Comparison of ENCODE assay signal across 8 cellular contexts in the genomic region with DNA sequence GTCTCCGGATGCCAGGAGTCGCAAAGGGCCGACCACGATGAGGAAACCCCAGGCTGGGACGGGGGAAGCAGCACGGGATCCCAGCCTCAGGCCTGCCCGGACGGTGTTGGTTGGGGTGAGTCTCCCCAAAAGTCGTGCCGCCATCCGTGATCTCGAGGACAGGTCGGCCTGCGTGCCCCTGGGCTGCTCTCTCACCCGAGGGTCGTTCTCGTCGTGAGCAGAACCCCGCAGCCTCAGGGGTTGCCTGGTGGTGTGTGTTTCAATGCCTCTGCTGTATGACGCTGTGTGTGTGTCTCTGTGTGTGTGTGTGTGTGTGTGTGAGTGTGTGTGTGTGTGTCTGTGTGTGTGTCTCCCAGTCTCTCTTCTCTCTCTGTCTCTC.
DNase-seq lines count a peak whose midpoint lies in the region; ATAC-seq and TF ChIP-seq lines count a peak whose summit lies in the region.
"Not testable (repeated sequence)": the region's sequence is repeated elsewhere in the genome, so short reads cannot be mapped to it uniquely, and the experiment has no call there.

No MANE protein-coding gene starts in this region.

- DNase-seq in Jurkat, Clone E6-1 (ENCODE audit: low read depth, low spot score); cardiac muscle cell (ENCODE audit: low read depth in 1 of 2, low spot score in 1 of 2): not testable (repeated sequence)
- DNase-seq in activated CD4-positive, alpha-beta T cell treated with anti-CD3 and anti-CD28 coated beads, Interleukin-2, amount 50 U/mL, for 48 hours = peak; percentile 3 to 8
- DNase-seq in activated naive CD4-positive, alpha-beta T cell treated with Interleukin-2 at 50 U/mL for 16 hours = peak; percentile 2
- DNase-seq in chondrocyte (ENCODE audit: low spot score) (peak; percentile 12), lower lobe of right lung (peak; percentile 6), gastrocnemius medialis (peak in 1 of 2 donors; percentile 4), upper lobe of right lung (peak; percentile 27)

- not testable (repeated sequence) for ATAC-seq in lower lobe of right lung, gastrocnemius medialis, upper lobe of right lung

- H3K4me1 Mint-ChIP-seq in chondrocyte (ENCODE audit: low read depth) = not testable (repeated sequence)

- not testable (repeated sequence) for H3K4me3 Mint-ChIP-seq in chondrocyte (ENCODE audit: unreplicated experiment)

- not testable (repeated sequence) for H3K9me3 ChIP-seq in cardiac muscle cell (ENCODE audit: low read depth); lower lobe of right lung; gastrocnemius medialis; upper lobe of right lung

- H3K27me3 Mint-ChIP-seq in chondrocyte (ENCODE audit: low read depth) = not testable (repeated sequence)

- H3K27me3 ChIP-seq in cardiac muscle cell; lower lobe of right lung (ENCODE audit: low read depth); gastrocnemius medialis; upper lobe of right lung: not testable (repeated sequence)

- peak overlapping the region; percentile 36 for H3K4me3 ChIP-seq in Jurkat, Clone E6-1 (ENCODE audit: low read length)
- peak overlapping the region; percentile 12 for H3K4me3 ChIP-seq in cardiac muscle cell
- H3K4me3 ChIP-seq in lower lobe of right lung = peak overlapping the region; percentile 49
- peak overlapping the region in 3 of 4 donors; percentile 41 to 56 (median 51) for H3K4me3 ChIP-seq in gastrocnemius medialis
- H3K4me3 ChIP-seq in upper lobe of right lung = peak overlapping the region; percentile 41

- H3K36me3 Mint-ChIP-seq in chondrocyte (ENCODE audit: low read depth) = not testable (repeated sequence)

- H3K27ac ChIP-seq in cardiac muscle cell, lower lobe of right lung, upper lobe of right lung: not testable (repeated sequence)
- peak overlapping the region in 1 of 4 donors; percentile 20 for H3K27ac ChIP-seq in gastrocnemius medialis

- not testable (repeated sequence) for H3K36me3 ChIP-seq in cardiac muscle cell, lower lobe of right lung, gastrocnemius medialis, upper lobe of right lung

- in situ Hi-C loops in gastrocnemius medialis (cut with MboI; ENCODE audit: low sequenced_read_pairs in 4 of 4) = not testable (repeated sequence)

- intact Hi-C loops in lower lobe of right lung (cut with DNase I); gastrocnemius medialis (cut with DNase I; ENCODE audit: low total_unique reads); upper lobe of right lung (cut with DNase I): not testable (repeated sequence)

- not testable (repeated sequence) for TF ChIP-seq POLR2A in gastrocnemius medialis (IDR thresholded peaks at IDR 0.05)

- TF ChIP-seq CTCF in chondrocyte (IDR thresholded peaks at IDR 0.05); cardiac muscle cell (IDR thresholded peaks at IDR 0.05; ENCODE audit: low read depth, low read length); lower lobe of right lung (IDR thresholded peaks at IDR 0.05); gastrocnemius medialis (IDR thresholded peaks at IDR 0.05 in 4 of 5, conservative IDR thresholded peaks at IDR 0.05 in 1 of 5); upper lobe of right lung (IDR thresholded peaks at IDR 0.05): not testable (repeated sequence)

- H3K27ac Mint-ChIP-seq in chondrocyte (ENCODE audit: unreplicated experiment) = not testable (repeated sequence)

- H3K4me1 ChIP-seq in cardiac muscle cell (ENCODE audit: low read depth); lower lobe of right lung; gastrocnemius medialis; upper lobe of right lung: not testable (repeated sequence)

- not testable (repeated sequence) for H3K9me3 Mint-ChIP-seq in chondrocyte (ENCODE audit: low read depth)
